ENCODE assay signal across 6 cellular contexts in the genomic region with DNA sequence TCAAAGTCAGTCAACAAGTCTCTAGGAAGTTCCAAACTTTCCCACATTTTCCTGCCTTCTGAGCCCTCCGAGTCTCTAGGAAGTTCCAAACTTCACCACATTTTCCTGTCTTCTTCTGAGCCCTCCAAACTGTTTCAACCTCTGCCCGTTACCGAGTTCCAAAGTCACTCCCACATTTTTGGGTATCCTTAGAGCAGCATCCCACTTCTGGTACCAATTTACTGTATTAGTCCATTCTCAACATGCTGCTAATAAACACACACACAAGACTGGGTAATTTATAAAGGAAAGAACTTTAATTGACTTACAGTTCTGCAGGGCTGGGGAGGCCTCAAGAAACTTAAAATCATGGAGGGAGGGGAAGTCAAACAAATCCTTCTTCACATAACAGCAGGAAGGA.
"Had no signal": no experiment of that assay in that cellular context is flagged by ENCODE, and none has a peak within 500 bp of the region (broad histone marks: within the 10 kb centered on the region; RNA-seq: fewer than 3 reads in every experiment).

No MANE protein-coding gene starts in this region.

- FAIRE-seq: HepG2, HTR-8/SVneo had no signal

- DNase-seq: IMR-90, KBM-7, KG1 had no signal

- H3K27ac ChIP-seq: HL-60 had no signal

- ATAC-seq: HepG2 had no signal
